8 cellular contexts compared by ENCODE assay signal in the genomic region with DNA sequence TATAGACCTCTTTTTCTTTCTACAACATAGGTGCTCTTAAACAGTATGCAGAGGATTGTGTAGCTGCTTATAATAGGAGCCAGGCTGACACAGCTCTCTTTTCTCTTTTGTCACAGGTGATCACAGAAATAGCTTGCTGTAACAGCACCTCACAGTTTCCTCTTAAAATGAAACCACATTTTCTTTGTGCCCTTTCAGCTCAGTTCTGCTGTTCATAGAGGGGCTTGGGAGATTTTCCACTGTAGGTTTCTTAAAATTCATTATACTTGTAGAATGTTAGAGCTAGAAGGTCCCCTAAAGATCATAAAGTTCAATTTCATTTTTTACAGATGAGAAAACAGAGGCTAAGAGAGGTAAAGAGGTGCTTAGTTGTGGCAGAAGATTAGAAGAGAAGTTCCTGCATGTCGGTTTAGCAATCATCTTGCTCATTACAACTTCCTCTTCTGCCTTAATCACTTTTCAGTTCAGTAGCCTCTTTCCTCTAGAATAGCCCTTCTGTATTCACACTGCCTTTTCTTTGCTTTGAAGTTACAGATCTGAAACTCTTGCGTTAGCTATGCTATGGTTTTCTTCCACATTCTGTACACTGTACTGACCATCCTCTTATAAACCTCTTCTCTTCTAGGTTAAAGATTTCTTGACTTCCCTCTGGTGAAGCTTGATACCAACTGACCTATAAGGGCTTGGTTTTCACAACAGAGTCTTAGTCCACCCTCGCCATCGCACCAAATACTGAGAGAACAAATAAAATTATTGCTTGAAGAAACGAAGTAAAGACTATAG. TPM values are rescaled to one million over a fixed set of nuclear protein-coding genes. Genes with fewer than 3 reads are reported as not detected.
DNase-seq lines count a peak whose midpoint lies in the region; ATAC-seq, FAIRE-seq and TF ChIP-seq lines count a peak whose summit lies in the region.

No MANE protein-coding gene starts in this region.

- H3K4me3 ChIP-seq in CD4-positive, CD25-positive, alpha-beta regulatory T cell (ENCODE audit: low read depth, low read length), result peak overlapping the region; percentile 89
- H3K4me3 ChIP-seq in body of pancreas, result no peak overlapping the region
- no peak overlapping the region for H3K4me3 ChIP-seq in gastrocnemius medialis
- H3K4me3 ChIP-seq in smooth muscle cell, result no peak overlapping the region

- no peak for FAIRE-seq in urothelium cell line (lab: Jason Lieb, UNC)

- in situ Hi-C loops in gastrocnemius medialis (cut with MboI; ENCODE audit: low sequenced_read_pairs in 4 of 4), result no loop called here

- H3K4me2 ChIP-seq in smooth muscle cell, result no peak overlapping the region

- H3K27ac Mint-ChIP-seq in CD4-positive, CD25-positive, alpha-beta regulatory T cell, result peak overlapping the region; percentile 93 to 97 (median 93)
- H3K27ac Mint-ChIP-seq in activated naive CD4-positive, alpha-beta T cell treated with anti-CD3 and anti-CD28 coated beads, Interleukin-2, amount 50 U/mL, for 72 hours, result peak overlapping the region; percentile 61 to 91

- peaks cover 5% of the 10 kb centered on the region for H3K36me3 ChIP-seq in CD4-positive, CD25-positive, alpha-beta regulatory T cell (ENCODE audit: control insufficient read depth, insufficient read depth, low read length)
- peaks cover 0 to 4% of the 10 kb centered on the region in 2 donors for H3K36me3 ChIP-seq in body of pancreas (replicated peaks in 1 of 2; ENCODE audit: insufficient read depth in 1 of 2, low read depth in 2 of 2)
- H3K36me3 ChIP-seq in gastrocnemius medialis, result peaks cover 0 to 10% of the 10 kb centered on the region in 2 donors
- H3K36me3 ChIP-seq in smooth muscle cell (ENCODE audit: low read depth), result peaks cover 6% of the 10 kb centered on the region

- no peaks in the 10 kb centered on the region for H4K20me1 ChIP-seq in smooth muscle cell (ENCODE audit: low read depth)

- H3K36me3 Mint-ChIP-seq in CD4-positive, CD25-positive, alpha-beta regulatory T cell, result peaks cover 23% of the 10 kb centered on the region
- peaks cover 10 to 23% of the 10 kb centered on the region in 2 donors for H3K36me3 Mint-ChIP-seq in activated naive CD4-positive, alpha-beta T cell treated with anti-CD3 and anti-CD28 coated beads, Interleukin-2, amount 50 U/mL, for 72 hours

- no peak overlapping the region for H2AFZ ChIP-seq in smooth muscle cell (ENCODE audit: low read depth)

- no peaks in the 10 kb centered on the region for H3F3A ChIP-seq in smooth muscle cell (ENCODE audit: low read depth)

- H3K27ac ChIP-seq in CD4-positive, CD25-positive, alpha-beta regulatory T cell (ENCODE audit: insufficient read depth, low read length, poor library complexity, severe bottlenecking), result peak overlapping the region; percentile 86
- H3K27ac ChIP-seq in body of pancreas, result peak overlapping the region in 1 of 4 donors; percentile 5
- no peak overlapping the region for H3K27ac ChIP-seq in gastrocnemius medialis
- no peak overlapping the region for H3K27ac ChIP-seq in smooth muscle cell (ENCODE audit: low read depth)

- TF ChIP-seq CTCF in body of pancreas (IDR thresholded peaks at IDR 0.05), result no peak
- TF ChIP-seq CTCF in gastrocnemius medialis (IDR thresholded peaks at IDR 0.05 in 4 of 5, conservative IDR thresholded peaks at IDR 0.05 in 1 of 5), result no peak
- no peak for TF ChIP-seq CTCF in smooth muscle cell (IDR thresholded peaks at IDR 0.05; ENCODE audit: borderline replicate concordance, insufficient read depth, poor library complexity, severe bottlenecking)

- intact Hi-C loops in body of pancreas (cut with DNase I), result no loop called here
- intact Hi-C loops in gastrocnemius medialis (cut with DNase I; ENCODE audit: low total_unique reads), result no loop called here

- H3K79me2 ChIP-seq in smooth muscle cell (ENCODE audit: low read depth), result no peaks in the 10 kb centered on the region

- H3K9me3 Mint-ChIP-seq in CD4-positive, CD25-positive, alpha-beta regulatory T cell, result peaks cover 0 to 2% (median 0%) of the 10 kb centered on the region in 7 donors
- no peaks in the 10 kb centered on the region for H3K9me3 Mint-ChIP-seq in activated naive CD4-positive, alpha-beta T cell treated with anti-CD3 and anti-CD28 coated beads, Interleukin-2, amount 50 U/mL, for 72 hours

- H3K4me1 ChIP-seq in CD4-positive, CD25-positive, alpha-beta regulatory T cell (ENCODE audit: control insufficient read depth, insufficient read depth, low read length, poor library complexity, severe bottlenecking), result peaks cover 89% of the 10 kb centered on the region
- H3K4me1 ChIP-seq in body of pancreas (no peaks in the 10 kb centered on the region), gastrocnemius medialis (no peaks in the 10 kb centered on the region), smooth muscle cell (ENCODE audit: low read depth) (no peaks in the 10 kb centered on the region)

- 64 to 73% methylated on average over 5 of the region's 5 CpGs for WGBS in body of pancreas, 2 donors
- WGBS in smooth muscle cell (ENCODE audit: low lambda C conversion rate), result 79% methylated on average over 5 of the region's 5 CpGs

- H3K4me1 Mint-ChIP-seq in CD4-positive, CD25-positive, alpha-beta regulatory T cell, result peaks cover 58 to 100% (median 84%) of the 10 kb centered on the region in 4 donors

- no peaks in the 10 kb centered on the region for H3K9me3 ChIP-seq in CD4-positive, CD25-positive, alpha-beta regulatory T cell (ENCODE audit: control insufficient read depth in 2 of 2, low read length in 2 of 2)
- H3K9me3 ChIP-seq in body of pancreas, result no peaks in the 10 kb centered on the region
- no peaks in the 10 kb centered on the region for H3K9me3 ChIP-seq in gastrocnemius medialis
- no peaks in the 10 kb centered on the region for H3K9me3 ChIP-seq in smooth muscle cell (replicated peaks; ENCODE audit: low read depth)

- DNase-seq in CD4-positive, CD25-positive, alpha-beta regulatory T cell, result peak in 2 of 3 donors; percentile 73 to 82
- no peak for DNase-seq in activated naive CD4-positive, alpha-beta T cell treated with anti-CD3 and anti-CD28 coated beads, Interleukin-2, amount 50 U/mL, for 72 hours (ENCODE audit: low spot score in 2 of 2)
- DNase-seq in body of pancreas (no peak), gastrocnemius medialis (no peak), smooth muscle cell (lab: John Stamatoyannopoulos, UW; ENCODE audit: unreplicated experiment) (no peak), urothelium cell line (ENCODE audit: low spot score) (no peak)

- H3K4me3 Mint-ChIP-seq in CD4-positive, CD25-positive, alpha-beta regulatory T cell, result peak overlapping the region; percentile 81 to 90 (median 85)

- H3K9ac ChIP-seq in smooth muscle cell (ENCODE audit: low read depth), result no peak overlapping the region

- no peaks in the 10 kb centered on the region for H3K27me3 Mint-ChIP-seq in CD4-positive, CD25-positive, alpha-beta regulatory T cell

- no peak for TF ChIP-seq POLR2A in body of pancreas (IDR thresholded peaks at IDR 0.05)
- no peak for TF ChIP-seq POLR2A in gastrocnemius medialis (IDR thresholded peaks at IDR 0.05)

- H3K27me3 ChIP-seq in CD4-positive, CD25-positive, alpha-beta regulatory T cell (ENCODE audit: control insufficient read depth, insufficient read depth, low read length), result no peaks in the 10 kb centered on the region
- H3K27me3 ChIP-seq in body of pancreas (no peaks in the 10 kb centered on the region), gastrocnemius medialis (no peaks in the 10 kb centered on the region), smooth muscle cell (ENCODE audit: low read depth) (no peaks in the 10 kb centered on the region)

- peak; percentile 63 for ATAC-seq in CD4-positive, CD25-positive, alpha-beta regulatory T cell (ENCODE audit: low read depth in 2 of 2)
- peak; percentile 64 for ATAC-seq in GM19397 (IDR thresholded peaks at IDR 0.05; ENCODE audit: unreplicated experiment)
- peak; percentile 44 for ATAC-seq in HG03439 (IDR thresholded peaks at IDR 0.05; ENCODE audit: unreplicated experiment)
- ATAC-seq in activated naive CD4-positive, alpha-beta T cell treated with anti-CD3 and anti-CD28 coated beads, Interleukin-2, amount 50 U/mL, for 72 hours, result peak; percentile 24 to 46
- ATAC-seq in body of pancreas, result no peak
- no peak for ATAC-seq in gastrocnemius medialis

RNA-seq across cellular contexts. Expression of a gene that starts 35.1 kb away (rescaled TPM):
- 62.8 TPM for total RNA-seq in CD4-positive, CD25-positive, alpha-beta regulatory T cell
- polyA plus RNA-seq in CD4-positive, CD25-positive, alpha-beta regulatory T cell, result 10 to 100 TPM; 59.3 to 74.6 (median 69.8) TPM
- total RNA-seq in activated naive CD4-positive, alpha-beta T cell treated with anti-CD3 and anti-CD28 coated beads, Interleukin-2, amount 50 U/mL, for 72 hours, result 10 to 100 TPM; 14.4 to 24.4 TPM
- total RNA-seq in body of pancreas, result 1 to 10 TPM; 2.0 to 7.0 TPM
- total RNA-seq in gastrocnemius medialis, result 1 to 10 TPM; 4.0 to 8.5 (median 5.6) TPM
- 11.5 and 15.3 TPM in 2 replicates for total RNA-seq in smooth muscle cell
- polyA plus RNA-seq in smooth muscle cell, result 4.8 and 6.9 TPM in 2 replicates

Comparison
In these comparisons a context has a peak if more than half of its experiments do, and no peak if none do; other contexts are left out.
1. ATAC-seq: peak in CD4-positive, CD25-positive, alpha-beta regulatory T cell (2 of 2), GM19397 (single experiment), HG03439 (single experiment) and activated naive CD4-positive, alpha-beta T cell treated with anti-CD3 and anti-CD28 coated beads, Interleukin-2, amount 50 U/mL, for 72 hours (2 of 2); none in body of pancreas (single experiment) and gastrocnemius medialis (0 of 2).
2. DNase-seq: peak in CD4-positive, CD25-positive, alpha-beta regulatory T cell (2 of 3); none in activated naive CD4-positive, alpha-beta T cell treated with anti-CD3 and anti-CD28 coated beads, Interleukin-2, amount 50 U/mL, for 72 hours (0 of 2), body of pancreas (0 of 4), gastrocnemius medialis (0 of 2), smooth muscle cell (single experiment) and urothelium cell line (single experiment).